ENCODE assay signal across 14 cellular contexts in genomic region chr10:12617205-12618175, GRCh38.
DNase-seq lines count a peak whose midpoint lies in the region; ATAC-seq, FAIRE-seq and TF ChIP-seq lines count a peak whose summit lies in the region.
"Had no signal": no experiment of that assay in that cellular context is flagged by ENCODE, and none has a peak within 500 bp of the region (broad histone marks: within the 10 kb centered on the region; RNA-seq: fewer than 3 reads in every experiment).

No MANE protein-coding gene starts in this region.

- TF ChIP-seq CTCF in astrocyte (IDR thresholded peaks at IDR 0.05; ENCODE audit: insufficient read depth, low read depth, low read length) (no peak), pancreas (IDR thresholded peaks at IDR 0.05) (no peak)

- H3K4me1 Mint-ChIP-seq in astrocyte (ENCODE audit: low read depth, unreplicated experiment): no peaks in the 10 kb centered on the region
- peaks cover 8% of the 10 kb centered on the region for H3K4me1 Mint-ChIP-seq in activated CD4-positive, alpha-beta memory T cell treated with anti-CD3 and anti-CD28 coated beads for 36 hours (ENCODE audit: low read depth)

- H3K9me3 ChIP-seq in astrocyte (ENCODE audit: insufficient read depth, low read depth, low read length) (no peaks in the 10 kb centered on the region), pancreas (no peaks in the 10 kb centered on the region)
- H3K9me3 ChIP-seq: SJCRH30 had no signal

- H3K79me2 ChIP-seq in astrocyte (ENCODE audit: insufficient read depth, low read length): peaks cover 11% of the 10 kb centered on the region

- 29 to 34% methylated on average over 14 of the region's 14 CpGs for WGBS in pancreas, 2 donors

- peaks cover 2% of the 10 kb centered on the region for H3K9me3 Mint-ChIP-seq in astrocyte (ENCODE audit: unreplicated experiment)
- H3K9me3 Mint-ChIP-seq in activated CD4-positive, alpha-beta memory T cell treated with anti-CD3 and anti-CD28 coated beads for 36 hours: no peaks in the 10 kb centered on the region

- H3K4me3 ChIP-seq in astrocyte (ENCODE audit: insufficient read depth, low read depth, low read length) (no peak overlapping the region), pancreas (no peak overlapping the region)
- H3K4me3 ChIP-seq: GM23248, SJCRH30 had no signal

- H3K27me3 ChIP-seq in astrocyte (ENCODE audit: insufficient read depth, low read length) (no peaks in the 10 kb centered on the region), pancreas (no peaks in the 10 kb centered on the region)
- H3K27me3 ChIP-seq: SJCRH30 had no signal

- H4K20me1 ChIP-seq in astrocyte (ENCODE audit: insufficient read depth, low read length): peaks cover 29% of the 10 kb centered on the region

- H3K27ac Mint-ChIP-seq in astrocyte (ENCODE audit: unreplicated experiment): no peak overlapping the region
- H3K27ac Mint-ChIP-seq in activated CD4-positive, alpha-beta memory T cell treated with anti-CD3 and anti-CD28 coated beads for 36 hours: no peak overlapping the region

- H3K36me3 ChIP-seq in astrocyte (ENCODE audit: insufficient read depth, low read length) (no peaks in the 10 kb centered on the region), pancreas (no peaks in the 10 kb centered on the region)
- H3K36me3 ChIP-seq: SJCRH30 had no signal

- peak; percentile 53 to 81 (median 74) for ATAC-seq in pancreas

- H3K9ac ChIP-seq in astrocyte (ENCODE audit: low read length): no peak overlapping the region
- H3K9ac ChIP-seq: GM23248 had no signal

- intact Hi-C loops in pancreas (cut with DNase I): no loop called here
- intact Hi-C loops in activated CD4-positive, alpha-beta memory T cell treated with anti-CD3 and anti-CD28 coated beads for 36 hours (cut with micrococcal nuclease): no loop called here

- no peak overlapping the region for H2AFZ ChIP-seq in astrocyte (ENCODE audit: low read depth, low read length)
- H2AFZ ChIP-seq: GM23248 had no signal

- no peak overlapping the region for H3K27ac ChIP-seq in astrocyte (ENCODE audit: low read depth, low read length)
- no peak overlapping the region for H3K27ac ChIP-seq in pancreas
- H3K27ac ChIP-seq: GM23248, SJCRH30 had no signal

- DNase-seq in NCI-H82 (lab: John Stamatoyannopoulos, UW) (peak; percentile 40), NCI-H82 treated with DMSO at 0.1 percent for 48 hours (lab: John Stamatoyannopoulos, UW; ENCODE audit: unreplicated experiment) (no peak), GM19239 (ENCODE audit: insufficient read length, low spot score) (no peak), astrocyte (ENCODE audit: low read depth) (peak; percentile 33), pancreas (no peak), activated gamma-delta T cell (lab: John Stamatoyannopoulos, UW) (no peak)
- no peak for DNase-seq in activated CD4-positive, alpha-beta memory T cell treated with anti-CD3 and anti-CD28 coated beads for 36 hours
- no peak for DNase-seq in activated CD4-positive, CD25-positive, alpha-beta regulatory T cell (lab: John Stamatoyannopoulos, UW)
- DNase-seq: activated CD4-positive, alpha-beta T cell treated with anti-CD3 and anti-CD28 coated beads, Interleukin-2, amount 50 U/mL, for 48 hours; cerebellar nuclear complex; GM23248; Karpas-422; NCI-H1930; SJCRH30 had no signal

- no peaks in the 10 kb centered on the region for H3K36me3 Mint-ChIP-seq in astrocyte (ENCODE audit: low read depth, unreplicated experiment)
- H3K36me3 Mint-ChIP-seq in activated CD4-positive, alpha-beta memory T cell treated with anti-CD3 and anti-CD28 coated beads for 36 hours: peaks cover under 1% of the 10 kb centered on the region

- no peak overlapping the region for H3K4me2 ChIP-seq in astrocyte (ENCODE audit: low read length)

- H3K4me1 ChIP-seq in astrocyte (ENCODE audit: insufficient read depth, low read length): no peaks in the 10 kb centered on the region
- H3K4me1 ChIP-seq in pancreas: peaks cover 4 to 18% (median 13%) of the 10 kb centered on the region in 3 donors
- H3K4me1 ChIP-seq: SJCRH30 had no signal

- peaks cover 6% of the 10 kb centered on the region for H3K27me3 Mint-ChIP-seq in astrocyte (ENCODE audit: low read depth, unreplicated experiment)
- no peaks in the 10 kb centered on the region for H3K27me3 Mint-ChIP-seq in activated CD4-positive, alpha-beta memory T cell treated with anti-CD3 and anti-CD28 coated beads for 36 hours

- no peak overlapping the region for H3K4me3 Mint-ChIP-seq in astrocyte (ENCODE audit: unreplicated experiment)
- H3K4me3 Mint-ChIP-seq in activated CD4-positive, alpha-beta memory T cell treated with anti-CD3 and anti-CD28 coated beads for 36 hours: no peak overlapping the region

- CTCF ChIA-PET in activated CD4-positive, alpha-beta memory T cell treated with anti-CD3 and anti-CD28 coated beads for 36 hours (lab: Charles Lee): interaction anchor here (0.6 to 1.1 kb wide), 2 partner anchors 39 to 165 kb away, joined by 3 to 4 read pairs; no protein-coding TSS in a partner anchor

- POLR2A ChIA-PET in activated CD4-positive, alpha-beta memory T cell treated with anti-CD3 and anti-CD28 coated beads for 36 hours (lab: Charles Lee): no interaction called here

- FAIRE-seq in GM19239 (lab: Jason Lieb, UNC) (peak; percentile 75), astrocyte (lab: Jason Lieb, UNC) (no peak), pancreas (lab: Jason Lieb, UNC) (no peak)

Comparison
In these comparisons a context has a peak if more than half of its experiments do, and no peak if none do; other contexts are left out.
1. DNase-seq: peak in NCI-H82 (single experiment) and astrocyte (single experiment); none in NCI-H82 treated with DMSO at 0.1 percent for 48 hours (single experiment), GM19239 (single experiment), pancreas (0 of 6), activated CD4-positive, alpha-beta memory T cell treated with anti-CD3 and anti-CD28 coated beads for 36 hours (single experiment), activated gamma-delta T cell (single experiment) and activated CD4-positive, CD25-positive, alpha-beta regulatory T cell (0 of 4).